Comparison of ENCODE assay signal across 24 cellular contexts in the genomic region with DNA sequence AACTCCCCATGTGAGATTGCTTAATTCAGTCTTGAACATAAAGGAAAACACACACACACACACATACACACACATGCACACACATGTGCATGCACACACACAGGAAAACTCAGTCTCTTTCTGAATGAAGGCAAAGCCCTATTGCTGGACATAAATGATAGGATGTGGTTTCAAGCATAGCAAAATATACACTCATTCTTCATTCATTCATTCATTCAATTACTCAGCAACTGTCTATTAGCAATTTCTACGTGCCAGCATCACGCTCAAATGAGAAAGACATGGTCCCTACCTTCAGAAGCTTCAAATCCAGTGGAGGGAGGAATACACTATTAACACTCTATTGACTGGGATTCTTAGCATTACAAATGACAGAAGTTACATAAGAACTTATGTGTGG. TPM values are rescaled to one million over a fixed set of nuclear protein-coding genes. Genes with fewer than 3 reads are reported as not detected.
DNase-seq lines count a peak whose midpoint lies in the region; ATAC-seq, FAIRE-seq and TF ChIP-seq lines count a peak whose summit lies in the region.
"Had no signal": no experiment of that assay in that cellular context is flagged by ENCODE, and none has a peak within 500 bp of the region (broad histone marks: within the 10 kb centered on the region; RNA-seq: fewer than 3 reads in every experiment).

No MANE protein-coding gene starts in this region.

- TF ChIP-seq EP300 in esophagus muscularis mucosa (IDR thresholded peaks at IDR 0.05), result no peak

- TF ChIP-seq CTCF in KMS-11 (conservative IDR thresholded peaks at IDR 0.05; ENCODE audit: low read depth, low read length), result no peak
- TF ChIP-seq CTCF in bronchial epithelial cell (IDR thresholded peaks at IDR 0.05; ENCODE audit: insufficient read depth, low read length, severe bottlenecking), result no peak
- no peak for TF ChIP-seq CTCF in CD14-positive monocyte (IDR thresholded peaks at IDR 0.05)
- TF ChIP-seq CTCF in esophagus muscularis mucosa (IDR thresholded peaks at IDR 0.05), result no peak
- no peak for TF ChIP-seq CTCF in esophagus squamous epithelium (IDR thresholded peaks at IDR 0.05)

- peaks cover 2% of the 10 kb centered on the region for H3K4me1 Mint-ChIP-seq in CD14-positive monocyte
- H3K4me1 Mint-ChIP-seq: natural killer cell had no signal

- H3K36me3 Mint-ChIP-seq in CD14-positive monocyte, result no peaks in the 10 kb centered on the region
- H3K36me3 Mint-ChIP-seq: brain, IgD-negative memory B cell, natural killer cell had no signal

- WGBS in esophagus muscularis mucosa, result 97% methylated on average over 2 of the region's 2 CpGs
- WGBS in esophagus squamous epithelium, 2 donors, result 73 to 86% methylated on average over 2 of the region's 2 CpGs

- no peak overlapping the region for H2AFZ ChIP-seq in KMS-11 (ENCODE audit: low read depth)
- H2AFZ ChIP-seq: hepatocyte had no signal

- H3K27ac ChIP-seq in KMS-11 (peak overlapping the region; percentile 58), esophagus muscularis mucosa (replicated peaks in 1 of 4) (no peak overlapping the region), esophagus squamous epithelium (no peak overlapping the region)
- H3K27ac ChIP-seq: hepatocyte, psoas muscle, RWPE1, tibial nerve had no signal

- H3K4me3 ChIP-seq in KMS-11 (IDR thresholded peaks at IDR 0.05; ENCODE audit: insufficient read depth, low read depth, low read length), result no peak overlapping the region
- no peak overlapping the region for H3K4me3 ChIP-seq in bronchial epithelial cell (ENCODE audit: low read depth, low read length)
- no peak overlapping the region for H3K4me3 ChIP-seq in esophagus muscularis mucosa
- no peak overlapping the region for H3K4me3 ChIP-seq in esophagus squamous epithelium
- H3K4me3 ChIP-seq: hepatocyte, lung, mucosa of descending colon, psoas muscle, tibial nerve had no signal

- H3K27me3 ChIP-seq in KMS-11 (ENCODE audit: insufficient read depth, low read depth), result no peaks in the 10 kb centered on the region
- peaks cover 2% of the 10 kb centered on the region for H3K27me3 ChIP-seq in bronchial epithelial cell (ENCODE audit: control insufficient read depth, insufficient read depth, low read length)
- H3K27me3 ChIP-seq in esophagus muscularis mucosa, result no peaks in the 10 kb centered on the region
- H3K27me3 ChIP-seq in esophagus squamous epithelium, result no peaks in the 10 kb centered on the region
- H3K27me3 ChIP-seq: hepatocyte, tibial nerve had no signal

- no peaks in the 10 kb centered on the region for H3K9me3 Mint-ChIP-seq in CD14-positive monocyte
- H3K9me3 Mint-ChIP-seq: IgD-negative memory B cell had no signal

- DNase-seq in bronchial epithelial cell (ENCODE audit: low read depth), result peak; percentile 45
- no peak for DNase-seq in CD14-positive monocyte (ENCODE audit: low spot score)
- DNase-seq in esophagus muscularis mucosa (ENCODE audit: extremely low spot score), result no peak
- DNase-seq in esophagus squamous epithelium (lab: John Stamatoyannopoulos, UW), result no peak
- DNase-seq in effector CD8-positive, alpha-beta T cell (lab: John Stamatoyannopoulos, UW), result no peak
- DNase-seq: activated CD4-positive, alpha-beta T cell treated with anti-CD3 and anti-CD28 coated beads, Interleukin-2, amount 50 U/mL, for 4 hours; activated T-cell treated with anti-CD3 and anti-CD28 coated beads, Interleukin-2, amount 50 U/mL, for 48 hours; C1 segment of cervical spinal cord; COR-L47; mucosa of descending colon; natural killer cell; NCI-H1092; NCI-H1694 treated with DMSO at 0.1 percent for 48 hours; NCI-H510A; psoas muscle; stimulated activated CD4-positive, alpha-beta T cell treated with anti-CD3 and anti-CD28 coated beads, Interleukin-4, amount 100 ng/mL, for 24 hours had no signal

- H3K27me3 Mint-ChIP-seq in CD14-positive monocyte (ENCODE audit: low read depth in 3 of 3), result no peaks in the 10 kb centered on the region

- peak overlapping the region; percentile 54 for H3K4me2 ChIP-seq in KMS-11
- H3K4me2 ChIP-seq: hepatocyte had no signal

- no peak overlapping the region for H3K27ac Mint-ChIP-seq in CD14-positive monocyte
- H3K27ac Mint-ChIP-seq: brain, IgD-negative memory B cell, natural killer cell had no signal

- intact Hi-C loops in CD14-positive monocyte (cut with micrococcal nuclease) (no loop called here), esophagus muscularis mucosa (cut with DNase I) (no loop called here), esophagus squamous epithelium (cut with DNase I) (no loop called here)

- no peak overlapping the region for H3K9ac ChIP-seq in KMS-11

- H3K9me3 ChIP-seq in esophagus muscularis mucosa (no peaks in the 10 kb centered on the region), esophagus squamous epithelium (no peaks in the 10 kb centered on the region)
- H3K9me3 ChIP-seq: mucosa of descending colon, psoas muscle, tibial nerve had no signal

- FAIRE-seq in bronchial epithelial cell (lab: Jason Lieb, UNC), result no peak

- ATAC-seq in GM18858 (IDR thresholded peaks at IDR 0.05; ENCODE audit: unreplicated experiment), result peak; percentile 0
- ATAC-seq: mucosa of descending colon, natural killer cell, psoas muscle had no signal

- TF ChIP-seq POLR2A in esophagus muscularis mucosa (IDR thresholded peaks at IDR 0.05; ENCODE audit: low read depth), result no peak
- no peak for TF ChIP-seq POLR2A in esophagus squamous epithelium (IDR thresholded peaks at IDR 0.05)

- H3K4me1 ChIP-seq in KMS-11 (ENCODE audit: low read depth, poor library complexity, severe bottlenecking) (peaks cover 51% of the 10 kb centered on the region), esophagus muscularis mucosa (peaks cover 7 to 23% (median 9%) of the 10 kb centered on the region in 4 donors), esophagus squamous epithelium (peaks cover 0 to 27% (median 0%) of the 10 kb centered on the region in 3 donors)

- no peaks in the 10 kb centered on the region for H4K20me1 ChIP-seq in KMS-11 (ENCODE audit: insufficient read depth)

- H3K36me3 ChIP-seq in KMS-11 (ENCODE audit: insufficient read depth), result no peaks in the 10 kb centered on the region
- H3K36me3 ChIP-seq in bronchial epithelial cell (ENCODE audit: control insufficient read depth, insufficient read depth, low read length), result no peaks in the 10 kb centered on the region
- H3K36me3 ChIP-seq in esophagus muscularis mucosa, result no peaks in the 10 kb centered on the region
- H3K36me3 ChIP-seq in esophagus squamous epithelium, result no peaks in the 10 kb centered on the region
- H3K36me3 ChIP-seq: tibial nerve had no signal

- no peaks in the 10 kb centered on the region for H3K79me2 ChIP-seq in KMS-11 (ENCODE audit: insufficient read depth, low read depth)
- H3K79me2 ChIP-seq: hepatocyte had no signal

- H3K4me3 Mint-ChIP-seq in CD14-positive monocyte, result no peak overlapping the region
- H3K4me3 Mint-ChIP-seq: brain, natural killer cell had no signal

RNA-seq across cellular contexts. Expression of a gene that starts 41.8 kb away (rescaled TPM):
- total RNA-seq in bronchial epithelial cell (61.3 and 67.6 TPM in 2 replicates), esophagus muscularis mucosa (100 to 1,000 TPM in 2 of 4 donors, 10 to 100 TPM in 2; 53.5 to 143 (median 90.3) TPM), esophagus squamous epithelium (10 to 100 TPM; 26.5 to 44.0 (median 37.0) TPM)
- polyA plus RNA-seq in CD14-positive monocyte, result 10 to 100 TPM; 66.3 to 78.0 TPM
